ENCODE assay signal across 31 cellular contexts in the genomic region with DNA sequence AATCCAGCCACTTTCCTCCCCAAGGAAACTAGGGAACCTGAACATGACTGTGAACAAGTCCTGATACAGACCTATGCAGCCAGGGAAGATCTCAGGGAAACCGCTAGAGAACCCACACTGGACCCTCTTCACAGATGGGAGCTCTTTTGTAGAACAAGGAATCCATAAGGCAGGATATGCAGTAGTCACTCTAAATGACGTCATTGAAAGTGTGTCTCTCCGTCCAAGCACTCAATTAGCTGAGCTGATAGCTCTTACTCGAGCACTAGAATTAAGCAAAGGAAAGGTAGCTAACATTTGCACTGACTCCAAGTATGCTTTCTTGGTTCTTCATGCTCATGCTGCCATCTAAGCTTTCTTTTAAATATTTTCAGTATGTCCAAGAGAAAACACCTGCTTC. TPM values are rescaled to one million over a fixed set of nuclear protein-coding genes. Genes with fewer than 3 reads are reported as not detected.
"Had no signal": no experiment of that assay in that cellular context is flagged by ENCODE, and none has a peak within 500 bp of the region (broad histone marks: within the 10 kb centered on the region; RNA-seq: fewer than 3 reads in every experiment).

No MANE protein-coding gene starts in this region.

- DNase-seq: MG63, NCI-H1048, NCI-H1092 treated with DMSO at 0.1 percent for 48 hours, NCI-H1105 treated with DMSO at 0.1 percent for 48 hours, NCI-H1417, NCI-H1436, NCI-H146, NCI-H1694, NCI-H187, NCI-H1930, NCI-H2029 treated with DMSO at 0.1 percent for 48 hours, NCI-H2081 treated with DMSO at 0.1 percent for 48 hours, NCI-H2107, NCI-H2171, NCI-H226, NCI-H446 treated with DMSO at 0.1 percent for 48 hours, NCI-H510A, NCI-H774, PC-9, SHP77, SIG-M5, T-cell had no signal

- ATAC-seq: Right ventricle myocardium inferior, SK-N-SH treated with all-trans-retinoic acid at 6 μM for 48 hours, T-cell had no signal

- FAIRE-seq: RCC 7860 had no signal

- H3K27ac ChIP-seq: PC-9, RWPE1, SJCRH30, SK-N-MC had no signal

- H3K4me2 ChIP-seq: PC-9 had no signal

- H3K4me3 ChIP-seq: MG63, PC-9, SJCRH30, SK-N-MC had no signal

- H3K36me3 ChIP-seq: MG63, SJCRH30 had no signal

- H2AFZ ChIP-seq: PC-9 had no signal

- H3K27me3 ChIP-seq: MG63, SJCRH30 had no signal

- H3K4me1 ChIP-seq: SJCRH30 had no signal

RNA-seq across cellular contexts. Expression of gene SMCO1, which starts 10.0 kb away (rescaled TPM):
- total RNA-seq: OCI-LY7, PC-9, RPMI7951, SJCRH30, SK-MEL-5, T-cell had no signal
